ENCODE assay signal across 14 cellular contexts in the genomic region with DNA sequence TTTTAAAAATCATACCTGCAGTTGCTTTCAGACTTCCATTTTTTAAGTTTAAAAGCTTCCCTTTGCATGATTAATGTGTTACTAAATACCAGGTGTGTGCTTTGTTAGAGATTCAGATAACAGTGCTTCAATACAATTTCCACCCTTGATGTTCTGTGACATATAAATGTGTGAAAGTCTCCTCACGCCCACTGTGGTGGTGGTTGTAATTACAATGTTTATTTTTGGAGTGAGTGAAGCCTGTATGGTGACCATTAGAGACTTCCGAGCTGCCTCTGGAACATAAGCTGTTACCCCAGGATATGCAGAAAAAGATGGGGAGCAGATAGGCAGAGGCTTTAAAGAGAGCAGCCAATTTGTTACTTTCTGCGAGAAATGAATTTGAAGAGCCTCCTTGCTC. TPM values are rescaled to one million over a fixed set of nuclear protein-coding genes. Genes with fewer than 3 reads are reported as not detected.
"Had no signal": no experiment of that assay in that cellular context is flagged by ENCODE, and none has a peak within 500 bp of the region (broad histone marks: within the 10 kb centered on the region; RNA-seq: fewer than 3 reads in every experiment).

No MANE protein-coding gene starts in this region.

- H3K4me1 ChIP-seq: thyroid gland had no signal

- DNase-seq: activated B cell treated with CpG ODN at 0.5 μM for 24 hours; activated CD4-positive, alpha-beta T cell treated with anti-CD3 and anti-CD28 coated beads for 48 hours; activated CD8-positive, alpha-beta memory T cell treated with anti-CD3 and anti-CD28 coated beads, Interleukin-2, amount 50 U/mL, for 4 hours; activated CD8-positive, alpha-beta T cell treated with anti-CD3 and anti-CD28 coated beads for 36 hours; activated naive CD8-positive, alpha-beta T cell treated with anti-CD3 and anti-CD28 coated beads, Interleukin-2, amount 10 ng/mL, durations not matched to agents 7 days and 5 days; left colon; lower lobe of right lung; naive thymus-derived CD4-positive, alpha-beta T cell; posterior cingulate gyrus; retina; T-helper 2 cell; thyroid gland had no signal

- H3K4me3 ChIP-seq: gastroesophageal sphincter, lower lobe of right lung, thyroid gland had no signal

- ATAC-seq: activated CD8-positive, alpha-beta T cell treated with anti-CD3 and anti-CD28 coated beads for 36 hours; naive thymus-derived CD4-positive, alpha-beta T cell; stimulated activated effector memory CD8-positive, alpha-beta T cell treated with anti-CD3 and anti-CD28 coated beads, Interleukin-12 subunit alpha, Interleukin-12 subunit beta, amount 100 ng/mL, for 72 hours had no signal

- H3K9me3 ChIP-seq: gastroesophageal sphincter, lower lobe of right lung, thyroid gland had no signal

- H3K27me3 ChIP-seq: gastroesophageal sphincter, thyroid gland had no signal

- H3K36me3 ChIP-seq: gastroesophageal sphincter, lower lobe of right lung, thyroid gland had no signal

- H3K27ac ChIP-seq: gastroesophageal sphincter, lower lobe of right lung, thyroid gland had no signal

RNA-seq across cellular contexts. Expression of gene P3H2, which starts 57.2 kb away (rescaled TPM):
- total RNA-seq: activated B cell treated with CpG ODN at 0.5 μM for 24 hours; activated CD8-positive, alpha-beta T cell treated with anti-CD3 and anti-CD28 coated beads for 36 hours; activated naive CD8-positive, alpha-beta T cell treated with anti-CD3 and anti-CD28 coated beads, Interleukin-2, amount 10 ng/mL, durations not matched to agents 7 days and 5 days had no signal
- polyA plus RNA-seq: naive thymus-derived CD4-positive, alpha-beta T cell had no signal
